Comparison of ENCODE assay signal across 25 cellular contexts in genomic region chr11:2663506-2663905, GRCh38. TPM values are rescaled to one million over a fixed set of nuclear protein-coding genes. Genes with fewer than 3 reads are reported as not detected.
DNase-seq lines count a peak whose midpoint lies in the region; ATAC-seq, FAIRE-seq and TF ChIP-seq lines count a peak whose summit lies in the region.
"Had no signal": no experiment of that assay in that cellular context is flagged by ENCODE, and none has a peak within 500 bp of the region (broad histone marks: within the 10 kb centered on the region; RNA-seq: fewer than 3 reads in every experiment).

No MANE protein-coding gene starts in this region.

- H3K9ac ChIP-seq in kidney (ENCODE audit: low read length in 2 of 2): no peak overlapping the region
- H3K9ac ChIP-seq: GM23248 had no signal

- POLR2A ChIA-PET in activated CD4-positive, alpha-beta memory T cell treated with anti-CD3 and anti-CD28 coated beads for 36 hours (lab: Charles Lee): no interaction called here
- POLR2A ChIA-PET in activated CD4-positive, alpha-beta memory T cell treated with anti-CD3 and anti-CD28 coated beads, Interleukin-2, amount 10 ng/mL, durations not matched to agents 7 days and 5 days (lab: Charles Lee): no interaction called here

- peaks cover 15% of the 10 kb centered on the region for H3K79me2 ChIP-seq in osteoblast (ENCODE audit: insufficient read depth, low read length)

- H3K27ac Mint-ChIP-seq in activated CD4-positive, alpha-beta memory T cell treated with anti-CD3 and anti-CD28 coated beads for 36 hours: no peak overlapping the region
- no peak overlapping the region for H3K27ac Mint-ChIP-seq in activated CD4-positive, alpha-beta memory T cell treated with anti-CD3 and anti-CD28 coated beads, Interleukin-2, amount 10 ng/mL, durations not matched to agents 7 days and 5 days
- H3K27ac Mint-ChIP-seq: B cell; CD8-positive, alpha-beta T cell; H9 had no signal

- H3K27me3 Mint-ChIP-seq in activated CD4-positive, alpha-beta memory T cell treated with anti-CD3 and anti-CD28 coated beads for 36 hours: no peaks in the 10 kb centered on the region
- H3K27me3 Mint-ChIP-seq in activated CD4-positive, alpha-beta memory T cell treated with anti-CD3 and anti-CD28 coated beads, Interleukin-2, amount 10 ng/mL, durations not matched to agents 7 days and 5 days: no peaks in the 10 kb centered on the region
- H3K27me3 Mint-ChIP-seq: B cell had no signal

- intact Hi-C loops in activated CD4-positive, alpha-beta memory T cell treated with anti-CD3 and anti-CD28 coated beads for 36 hours (cut with micrococcal nuclease): no loop called here
- intact Hi-C loops in kidney (cut with DNase I): no loop called here

- peaks cover 10% of the 10 kb centered on the region for H3K9me3 Mint-ChIP-seq in activated CD4-positive, alpha-beta memory T cell treated with anti-CD3 and anti-CD28 coated beads for 36 hours
- peaks cover 18% of the 10 kb centered on the region for H3K9me3 Mint-ChIP-seq in activated CD4-positive, alpha-beta memory T cell treated with anti-CD3 and anti-CD28 coated beads, Interleukin-2, amount 10 ng/mL, durations not matched to agents 7 days and 5 days

- no peak overlapping the region for H3K4me2 ChIP-seq in osteoblast (ENCODE audit: insufficient read depth, low read length)

- H3K36me3 ChIP-seq in SJCRH30: peaks cover 82% of the 10 kb centered on the region
- peaks cover 0 to 6% of the 10 kb centered on the region in 2 donors for H3K36me3 ChIP-seq in kidney (ENCODE audit: control insufficient read depth in 1 of 2, insufficient read depth in 2 of 2, low read length in 2 of 2)
- peaks cover 13% of the 10 kb centered on the region for H3K36me3 ChIP-seq in osteoblast (ENCODE audit: insufficient read depth, low read length)

- H3K27me3 ChIP-seq in SJCRH30 (no peaks in the 10 kb centered on the region), osteoblast (ENCODE audit: insufficient read depth, low read length) (no peaks in the 10 kb centered on the region)

- H4K20me1 ChIP-seq in osteoblast (ENCODE audit: insufficient read depth, low read length): peaks cover 22% of the 10 kb centered on the region

- H3K27ac ChIP-seq in SJCRH30 (peak overlapping the region; percentile 87), kidney (ENCODE audit: low read depth in 2 of 2, low read length in 2 of 2) (no peak overlapping the region), osteoblast (ENCODE audit: low read depth, low read length) (no peak overlapping the region)
- H3K27ac ChIP-seq: 22Rv1, C4-2B, GM23248 had no signal

- FAIRE-seq in kidney (lab: Jason Lieb, UNC): no peak
- FAIRE-seq: G401.6, RCC 7860 had no signal

- H3K4me3 ChIP-seq in SJCRH30 (no peak overlapping the region), kidney (ENCODE audit: low read length in 2 of 2) (no peak overlapping the region), osteoblast (ENCODE audit: insufficient read depth, low read length) (no peak overlapping the region)
- H3K4me3 ChIP-seq: GM23248 had no signal

- H3K4me1 ChIP-seq in SJCRH30 (peaks cover 20% of the 10 kb centered on the region), kidney (ENCODE audit: control insufficient read depth in 1 of 2, insufficient read depth in 1 of 2, low read depth in 1 of 2, low read length in 2 of 2) (no peaks in the 10 kb centered on the region), osteoblast (ENCODE audit: insufficient read depth, low read length) (no peaks in the 10 kb centered on the region)
- H3K4me1 ChIP-seq: Caco-2 had no signal

- H3K9me3 ChIP-seq in SJCRH30 (replicated peaks) (peaks cover 22% of the 10 kb centered on the region), kidney (ENCODE audit: control insufficient read depth in 1 of 2, low read length in 2 of 2) (peaks cover 0 to 29% of the 10 kb centered on the region in 2 donors), osteoblast (ENCODE audit: low read depth, low read length) (peaks cover 27% of the 10 kb centered on the region)

- peaks cover 20% of the 10 kb centered on the region for H3K36me3 Mint-ChIP-seq in activated CD4-positive, alpha-beta memory T cell treated with anti-CD3 and anti-CD28 coated beads for 36 hours
- H3K36me3 Mint-ChIP-seq in activated CD4-positive, alpha-beta memory T cell treated with anti-CD3 and anti-CD28 coated beads, Interleukin-2, amount 10 ng/mL, durations not matched to agents 7 days and 5 days (ENCODE audit: low read depth): peaks cover 17% of the 10 kb centered on the region

- no peak overlapping the region for H2AFZ ChIP-seq in osteoblast (ENCODE audit: low read length)
- H2AFZ ChIP-seq: GM23248 had no signal

- H3K4me3 Mint-ChIP-seq in activated CD4-positive, alpha-beta memory T cell treated with anti-CD3 and anti-CD28 coated beads for 36 hours: no peak overlapping the region
- H3K4me3 Mint-ChIP-seq in activated CD4-positive, alpha-beta memory T cell treated with anti-CD3 and anti-CD28 coated beads, Interleukin-2, amount 10 ng/mL, durations not matched to agents 7 days and 5 days: no peak overlapping the region
- H3K4me3 Mint-ChIP-seq: B cell; CD8-positive, alpha-beta T cell; H9 had no signal

- CTCF ChIA-PET in activated CD4-positive, alpha-beta memory T cell treated with anti-CD3 and anti-CD28 coated beads for 36 hours (lab: Charles Lee): no interaction called here
- CTCF ChIA-PET in activated CD4-positive, alpha-beta memory T cell treated with anti-CD3 and anti-CD28 coated beads, Interleukin-2, amount 10 ng/mL, durations not matched to agents 7 days and 5 days (lab: Charles Lee): no interaction called here

- DNase-seq in activated CD4-positive, alpha-beta memory T cell treated with anti-CD3 and anti-CD28 coated beads for 36 hours: peak; percentile 7
- no peak for DNase-seq in activated CD4-positive, alpha-beta memory T cell treated with anti-CD3 and anti-CD28 coated beads, Interleukin-2, amount 10 ng/mL, durations not matched to agents 7 days and 5 days
- DNase-seq in SJCRH30 (no peak), kidney (peak; percentile 30), osteoblast (ENCODE audit: insufficient read length, low spot score, missing footprints) (peak; percentile 9), NCI-H345 (lab: John Stamatoyannopoulos, UW) (no peak)
- no peak for DNase-seq in activated naive CD4-positive, alpha-beta T cell treated with Interleukin-2 at 50 U/mL for 16 hours
- DNase-seq: Caco-2, GM23248, H9, Karpas-422, NCI-H1092, NCI-H1417 treated with DMSO at 0.1 percent for 48 hours, NCI-H187, NCI-H2171 treated with DMSO at 0.1 percent for 48 hours, NCI-H524, NCI-H774, SIG-M5 had no signal

- TF ChIP-seq CTCF in kidney (IDR thresholded peaks at IDR 0.05; ENCODE audit: borderline replicate concordance, extremely low read depth, insufficient read depth): no peak
- TF ChIP-seq CTCF in osteoblast (IDR thresholded peaks at IDR 0.05; ENCODE audit: extremely low read depth, low read depth, low read length): no peak

- H3K4me1 Mint-ChIP-seq in activated CD4-positive, alpha-beta memory T cell treated with anti-CD3 and anti-CD28 coated beads for 36 hours (ENCODE audit: low read depth): no peaks in the 10 kb centered on the region
- H3K4me1 Mint-ChIP-seq in activated CD4-positive, alpha-beta memory T cell treated with anti-CD3 and anti-CD28 coated beads, Interleukin-2, amount 10 ng/mL, durations not matched to agents 7 days and 5 days: no peaks in the 10 kb centered on the region
- H3K4me1 Mint-ChIP-seq: B cell, H9 had no signal

- ATAC-seq in activated CD4-positive, CD25-positive, alpha-beta regulatory T cell treated with anti-CD3 and anti-CD28 coated beads, Interleukin-2, amount 50 U/mL, for 24 hours: no peak
- ATAC-seq: CD8-positive, alpha-beta T cell had no signal

RNA-seq across cellular contexts. Expression of gene KCNQ1OT1, which starts 36.3 kb away (rescaled TPM):
- under 1 TPM; 0.19 TPM for total RNA-seq in activated CD4-positive, alpha-beta memory T cell treated with anti-CD3 and anti-CD28 coated beads for 36 hours
- total RNA-seq in activated CD4-positive, alpha-beta memory T cell treated with anti-CD3 and anti-CD28 coated beads, Interleukin-2, amount 10 ng/mL, durations not matched to agents 7 days and 5 days: under 1 TPM; 0.25 to 0.28 TPM
- total RNA-seq in SJCRH30 (2014; rRNA removed; shearing (Covaris generic)): 8.5 and 12.3 TPM in 2 replicates
- total RNA-seq in kidney (4.4 TPM), osteoblast (5.1 and 6.2 TPM in 2 replicates)
- polyA plus RNA-seq in kidney (ENCODE audit: insufficient read depth, low read depth, low replicate concordance): 0.22 TPM

Comparison
In these comparisons a context has a peak if more than half of its experiments do, and no peak if none do; other contexts are left out.
1. DNase-seq: peak in activated CD4-positive, alpha-beta memory T cell treated with anti-CD3 and anti-CD28 coated beads for 36 hours (single experiment), kidney (single experiment) and osteoblast (single experiment); none in activated CD4-positive, alpha-beta memory T cell treated with anti-CD3 and anti-CD28 coated beads, Interleukin-2, amount 10 ng/mL, durations not matched to agents 7 days and 5 days (single experiment), SJCRH30 (0 of 2), NCI-H345 (single experiment) and activated naive CD4-positive, alpha-beta T cell treated with Interleukin-2 at 50 U/mL for 16 hours (single experiment).